ENCODE assay signal across 13 cellular contexts in genomic region chr10:125144209-125144608, GRCh38. TPM values are rescaled to one million over a fixed set of nuclear protein-coding genes. Genes with fewer than 3 reads are reported as not detected.
DNase-seq lines count a peak whose midpoint lies in the region; ATAC-seq, FAIRE-seq and TF ChIP-seq lines count a peak whose summit lies in the region.
"Had no signal": no experiment of that assay in that cellular context is flagged by ENCODE, and none has a peak within 500 bp of the region (broad histone marks: within the 10 kb centered on the region; RNA-seq: fewer than 3 reads in every experiment).

No MANE protein-coding gene starts in this region.

- peaks cover 9% of the 10 kb centered on the region for H3K9me1 ChIP-seq in keratinocyte (ENCODE audit: control insufficient read depth, extremely low read depth, insufficient read depth, low read length)

- H3K4me1 ChIP-seq in H9 (ENCODE audit: insufficient read depth, low read length) (peaks cover 17% of the 10 kb centered on the region; the same call in 1 of the 2 replicates), keratinocyte (ENCODE audit: control insufficient read depth, extremely low read depth, insufficient read depth, low read length) (peaks cover 48% of the 10 kb centered on the region), gastrocnemius medialis (peaks cover 67 to 88% of the 10 kb centered on the region in 2 donors), transverse colon (peaks cover 42 to 71% (median 49%) of the 10 kb centered on the region in 4 donors)

- no peak overlapping the region for H2BK120ac ChIP-seq in H9 (ENCODE audit: low read depth, low read length, poor library complexity, severe bottlenecking)

- dilution Hi-C loops in keratinocyte (cut with MboI; ENCODE audit: extremely low pct_ligation_motif_present, low sequenced_read_pairs) = no loop called here

- H4K8ac ChIP-seq in H9 (replicated peaks; ENCODE audit: insufficient read length, low read depth, low read length) = no peak overlapping the region

- in situ Hi-C loops in gastrocnemius medialis (cut with MboI; ENCODE audit: low sequenced_read_pairs in 4 of 4) (no loop called here), transverse colon (cut with MboI; ENCODE audit: low pct_ligation_motif_present in 1 of 4, low pct_unique_long_range_greater_than_20kb in 1 of 4, low sequenced_read_pairs in 3 of 4) (no loop called here)

- no peak overlapping the region for H3K4ac ChIP-seq in H9 (ENCODE audit: low read depth, low read length)

- H3K9me3 Mint-ChIP-seq in H9 = no peaks in the 10 kb centered on the region
- H3K9me3 Mint-ChIP-seq in brain = no peaks in the 10 kb centered on the region
- H3K9me3 Mint-ChIP-seq: activated CD8-positive, alpha-beta T cell treated with anti-CD3 and anti-CD28 coated beads for 36 hours; activated naive CD8-positive, alpha-beta T cell treated with anti-CD3 and anti-CD28 coated beads, Interleukin-2, amount 50 U/mL, for 24 hours; effector memory CD8-positive, alpha-beta T cell had no signal

- H4K20me1 ChIP-seq in H9 (ENCODE audit: control insufficient read depth, insufficient read depth, insufficient read length) (no peaks in the 10 kb centered on the region), keratinocyte (ENCODE audit: control insufficient read depth, extremely low read depth, insufficient read depth, low read length) (peaks cover 39% of the 10 kb centered on the region)

- H3K23ac ChIP-seq in H9 (ENCODE audit: insufficient read length, low read depth, low read length) = no peak overlapping the region

- H2BK5ac ChIP-seq in H9 (ENCODE audit: insufficient read length, low read length) = no peak overlapping the region

- H2BK15ac ChIP-seq in H9 (ENCODE audit: low read depth, low read length) = no peak overlapping the region

- peaks cover 86% of the 10 kb centered on the region for H3K79me2 ChIP-seq in H9 (ENCODE audit: insufficient read depth, low read length)
- H3K79me2 ChIP-seq in keratinocyte (ENCODE audit: control insufficient read depth, insufficient read depth, low read length) = peaks cover 94% of the 10 kb centered on the region

- H2AFZ ChIP-seq in H9 (ENCODE audit: low read length) (no peak overlapping the region), keratinocyte (ENCODE audit: control insufficient read depth, low read length) (no peak overlapping the region)

- no peak overlapping the region for H2AK5ac ChIP-seq in H9 (ENCODE audit: insufficient read length, low read length)

- no peak overlapping the region for H3K9ac ChIP-seq in H9 (ENCODE audit: extremely low read depth, insufficient read length, low read length)
- H3K9ac ChIP-seq in keratinocyte (ENCODE audit: control insufficient read depth, extremely low read depth, insufficient read depth, low read length) = no peak overlapping the region

- H3K56ac ChIP-seq in H9 (ENCODE audit: insufficient read length, low read depth, low read length) = no peak overlapping the region

- TF ChIP-seq CTCF in H9 (conservative IDR thresholded peaks at IDR 0.05) = no peak
- TF ChIP-seq CTCF in brain (conservative IDR thresholded peaks at IDR 0.05) = no peak
- TF ChIP-seq CTCF in keratinocyte (optimal IDR thresholded peaks at IDR 0.05 in 1 of 3, IDR thresholded peaks at IDR 0.05 in 1 of 3, conservative IDR thresholded peaks at IDR 0.05 in 1 of 3; ENCODE audit: extremely low read depth in 1 of 3, insufficient read depth in 2 of 3, low read length in 3 of 3) = no peak
- no peak for TF ChIP-seq CTCF in gastrocnemius medialis (IDR thresholded peaks at IDR 0.05 in 4 of 5, conservative IDR thresholded peaks at IDR 0.05 in 1 of 5)
- no peak for TF ChIP-seq CTCF in transverse colon (IDR thresholded peaks at IDR 0.05)

- no peak overlapping the region for H2BK20ac ChIP-seq in H9 (ENCODE audit: low read depth, low read length, poor library complexity, severe bottlenecking)

- no CpG with 5 or more reads among the region's 12 CpGs for WGBS in H9 (ENCODE audit: extremely low coverage, insufficient read length, low lambda C conversion rate)
- 58 to 60% methylated on average over 2 to 12 of the region's 12 CpGs for WGBS in transverse colon (ENCODE audit: low coverage in 1 of 2), 2 donors

- peaks cover 80 to 88% of the 10 kb centered on the region in 2 experiments for H3K4me1 Mint-ChIP-seq in H9
- H3K4me1 Mint-ChIP-seq in brain = peaks cover 76% of the 10 kb centered on the region

- TF ChIP-seq EP300 in transverse colon (IDR thresholded peaks at IDR 0.05; ENCODE audit: low read depth) = no peak

- H3K4me3 Mint-ChIP-seq in H9 = peak overlapping the region in 1 of 2 experiments; percentile 17; a peak in 1 of 5 replicates
- H3K4me3 Mint-ChIP-seq in brain = peak overlapping the region in 3 of 5 experiments; percentile 55 to 75 (median 58)
- H3K4me3 Mint-ChIP-seq: activated CD8-positive, alpha-beta T cell treated with anti-CD3 and anti-CD28 coated beads for 36 hours; activated naive CD8-positive, alpha-beta T cell treated with anti-CD3 and anti-CD28 coated beads, Interleukin-2, amount 50 U/mL, for 24 hours; effector memory CD8-positive, alpha-beta T cell had no signal

- peak overlapping the region in 2 of 3 experiments; percentile 54 to 77; a peak in 5 of 7 replicates for H3K27ac Mint-ChIP-seq in H9
- H3K27ac Mint-ChIP-seq in brain = peak overlapping the region; percentile 1 to 90 (median 80)
- H3K27ac Mint-ChIP-seq: activated CD8-positive, alpha-beta T cell treated with anti-CD3 and anti-CD28 coated beads for 36 hours; activated naive CD8-positive, alpha-beta T cell treated with anti-CD3 and anti-CD28 coated beads, Interleukin-2, amount 50 U/mL, for 24 hours; effector memory CD8-positive, alpha-beta T cell had no signal

- H3K4me3 ChIP-seq in keratinocyte (ENCODE audit: control insufficient read depth in 2 of 3, extremely low read depth in 1 of 3, insufficient read depth in 2 of 3, low read depth in 1 of 3, low read length in 3 of 3) = no peak overlapping the region
- H3K4me3 ChIP-seq in gastrocnemius medialis = no peak overlapping the region
- H3K4me3 ChIP-seq in transverse colon = no peak overlapping the region

- H3K79me1 ChIP-seq in H9 (ENCODE audit: insufficient read depth, low read depth, low read length, poor library complexity, severe bottlenecking) = peaks cover 2% of the 10 kb centered on the region

- H3K27me3 Mint-ChIP-seq in H9 (ENCODE audit: low read depth) (no peaks in the 10 kb centered on the region), brain (no peaks in the 10 kb centered on the region)

- no peaks in the 10 kb centered on the region for H3K9me3 ChIP-seq in H9 (ENCODE audit: control insufficient read depth, low read depth, low read length)
- no peaks in the 10 kb centered on the region for H3K9me3 ChIP-seq in keratinocyte (ENCODE audit: control insufficient read depth, low read depth, low read length)
- no peaks in the 10 kb centered on the region for H3K9me3 ChIP-seq in gastrocnemius medialis
- H3K9me3 ChIP-seq in transverse colon = no peaks in the 10 kb centered on the region

- H4K5ac ChIP-seq in H9 (ENCODE audit: insufficient read length, low read depth, low read length) = no peak overlapping the region

- DNase-seq in H9 (no peak), keratinocyte (ENCODE audit: low read depth, low spot score) (no peak), gastrocnemius medialis (no peak), transverse colon (no peak), AML-193 (lab: John Stamatoyannopoulos, UW) (no peak), HUDEP-2 (lab: John Stamatoyannopoulos, UW; ENCODE audit: unreplicated experiment in 76 of 76) (no peak)
- DNase-seq: activated CD8-positive, alpha-beta T cell treated with anti-CD3 and anti-CD28 coated beads for 36 hours; activated naive CD8-positive, alpha-beta T cell treated with anti-CD3 and anti-CD28 coated beads, Interleukin-2, amount 50 U/mL, for 24 hours; central memory CD4-positive, alpha-beta T cell; DMS 273 treated with DMSO at 0.1 percent for 48 hours; effector memory CD8-positive, alpha-beta T cell; SHP77 had no signal

- H3K18ac ChIP-seq in H9 (ENCODE audit: insufficient read length, low read depth, low read length) = no peak overlapping the region

- no peak for ATAC-seq in gastrocnemius medialis
- ATAC-seq: activated CD8-positive, alpha-beta T cell treated with anti-CD3 and anti-CD28 coated beads for 36 hours; activated naive CD8-positive, alpha-beta T cell treated with anti-CD3 and anti-CD28 coated beads, Interleukin-2, amount 50 U/mL, for 24 hours; effector memory CD8-positive, alpha-beta T cell had no signal

- no peaks in the 10 kb centered on the region for H3K23me2 ChIP-seq in H9 (ENCODE audit: insufficient read length, low read depth, low read length, poor library complexity, severe bottlenecking)

- H3K36me3 ChIP-seq in keratinocyte (ENCODE audit: control insufficient read depth in 2 of 2, extremely low read depth in 1 of 2, insufficient read depth in 2 of 2, low read length in 2 of 2) (peaks cover 6 to 21% of the 10 kb centered on the region in 2 experiments), gastrocnemius medialis (no peaks in the 10 kb centered on the region), transverse colon (no peaks in the 10 kb centered on the region)

- no peak for FAIRE-seq in keratinocyte (lab: Jason Lieb, UNC)

- H2BK12ac ChIP-seq in H9 (ENCODE audit: insufficient read length, low read depth, low read length) = no peak overlapping the region

- TF ChIP-seq POLR2A in gastrocnemius medialis (IDR thresholded peaks at IDR 0.05) (no peak), transverse colon (IDR thresholded peaks at IDR 0.05) (no peak)

- intact Hi-C loops in gastrocnemius medialis (cut with DNase I; ENCODE audit: low total_unique reads) = no loop called here
- intact Hi-C loops in transverse colon (cut with DNase I; ENCODE audit: low total_unique reads) = loop anchor here (10.0 kb wide), 1 partner anchor 99 kb away; no protein-coding TSS in a partner anchor

- H3K4me2 ChIP-seq in H9 (ENCODE audit: insufficient read depth, insufficient read length, low read length) (no peak overlapping the region), keratinocyte (ENCODE audit: control insufficient read depth, extremely low read depth, insufficient read depth, low read depth, low read length) (no peak overlapping the region)

- H3K27me3 ChIP-seq in H9 (ENCODE audit: insufficient read depth, low read length) = no peaks in the 10 kb centered on the region
- H3K27me3 ChIP-seq in keratinocyte (ENCODE audit: control insufficient read depth, extremely low read depth, insufficient read depth, low read length) = no peaks in the 10 kb centered on the region
- no peaks in the 10 kb centered on the region for H3K27me3 ChIP-seq in gastrocnemius medialis
- no peaks in the 10 kb centered on the region for H3K27me3 ChIP-seq in transverse colon

- no peak overlapping the region for H3T11ph ChIP-seq in H9 (ENCODE audit: low read length)

- no peak overlapping the region for H3K14ac ChIP-seq in H9 (ENCODE audit: insufficient read depth, low read length)

- H3K27ac ChIP-seq in H9 (ENCODE audit: insufficient read length, low read depth, low read length) (no peak overlapping the region), keratinocyte (ENCODE audit: control insufficient read depth, insufficient read depth, low read length) (peak overlapping the region; percentile 30), gastrocnemius medialis (peak overlapping the region in 3 of 4 donors; percentile 12 to 37 (median 18)), transverse colon (peak overlapping the region in 1 of 4 donors; percentile 99)

- H4K91ac ChIP-seq in H9 (ENCODE audit: insufficient read length, low read depth, low read length) = no peak overlapping the region

- H3K36me3 Mint-ChIP-seq in H9 (ENCODE audit: insufficient read depth in 1 of 3, low read depth in 3 of 3) = peaks cover 26 to 58% (median 47%) of the 10 kb centered on the region in 3 experiments; a peak in 6 of 7 replicates
- peaks cover 40% of the 10 kb centered on the region for H3K36me3 Mint-ChIP-seq in brain

RNA-seq across cellular contexts. Expression of gene CTBP2, which starts 16.2 kb away (rescaled TPM):
- total RNA-seq in H9 (2021) (212 and 218 TPM in 2 replicates), gastrocnemius medialis (10 to 100 TPM; 13.9 to 36.7 (median 21.1) TPM), transverse colon (100 to 1,000 TPM in 1 of 4 donors, 10 to 100 TPM in 3; 71.9 to 247 (median 98.4) TPM)
- polyA plus RNA-seq in brain (ENCODE audit: insufficient read depth, low read depth, low replicate concordance) (37.8 TPM), keratinocyte (64.4 to 116 TPM (median 76.0 TPM) in 3 replicates)
- polyA plus RNA-seq in keratinocyte (2011; ENCODE audit: low read depth) = 23.8 TPM
- polyA plus RNA-seq in keratinocyte (2011; cell fraction: cytosol; rRNA removed) = 65.8 and 80.6 TPM in 2 replicates
- polyA plus RNA-seq in keratinocyte (2011; cell fraction: nucleus; rRNA removed) = 92.7 and 95.9 TPM in 2 replicates
- 37.8 and 86.0 TPM in 2 replicates for polyA plus RNA-seq in keratinocyte (2012; ENCODE audit: low replicate concordance)
- 78.7 to 223 TPM (median 113 TPM) in 3 replicates for polyA minus RNA-seq in keratinocyte
- 139 TPM for polyA minus RNA-seq in keratinocyte (2011; cell fraction: cytosol; rRNA and poly(A)+ RNA removed)
- polyA minus RNA-seq in keratinocyte (2011; cell fraction: nucleus; rRNA and poly(A)+ RNA removed) = 72.5 and 86.6 TPM in 2 replicates
